ENCODE assay signal across 28 cellular contexts in the genomic region with DNA sequence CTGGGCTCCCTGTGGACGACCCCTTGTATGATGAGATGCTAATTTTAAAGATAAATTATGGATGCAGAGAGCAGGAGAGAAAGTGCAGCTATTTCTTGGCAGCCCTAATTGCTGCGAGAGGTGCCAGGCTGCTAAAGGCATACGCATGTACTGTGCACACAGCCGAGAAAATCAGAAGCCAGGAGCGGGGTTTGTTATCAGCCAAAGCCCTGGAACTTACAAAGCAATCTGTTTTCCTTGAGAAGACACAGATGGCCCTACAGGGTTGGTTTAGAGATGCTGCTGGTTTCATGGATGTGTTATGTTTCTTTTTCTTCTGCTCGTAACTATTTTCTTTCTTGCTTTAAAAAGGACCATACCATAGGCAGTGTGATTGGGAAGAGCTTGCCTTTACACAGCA. TPM values are rescaled to one million over a fixed set of nuclear protein-coding genes. Genes with fewer than 3 reads are reported as not detected.
"Had no signal": no experiment of that assay in that cellular context is flagged by ENCODE, and none has a peak within 500 bp of the region (broad histone marks: within the 10 kb centered on the region; RNA-seq: fewer than 3 reads in every experiment).

No MANE protein-coding gene starts in this region.

- H3K27me3 ChIP-seq: body of pancreas, gastroesophageal sphincter, hepatocyte, thyroid gland, upper lobe of left lung had no signal

- H3K27ac Mint-ChIP-seq: activated CD8-positive, alpha-beta T cell treated with anti-CD3 and anti-CD28 coated beads, Interleukin-2, amount 10 ng/mL, durations not matched to agents 7 days and 5 days; activated naive CD4-positive, alpha-beta T cell treated with anti-CD3 and anti-CD28 coated beads, Interleukin-2, amount 50 U/mL, for 72 hours; activated T-cell treated with anti-CD3 and anti-CD28 coated beads, Interleukin-2, amount 50 U/mL, for 72 hours; effector memory CD8-positive, alpha-beta T cell; mesothelial cell of epicardium; natural killer cell treated with Interleukin-12 subunit alpha and Interleukin-12 subunit beta and Interleukin-15 and Interleukin-18, amount 100 ng/mL, for 72 hours; stimulated activated effector memory CD8-positive, alpha-beta T cell treated with anti-CD3 and anti-CD28 coated beads, Interleukin-12 subunit alpha, Interleukin-12 subunit beta, amount 100 ng/mL, for 72 hours; stimulated activated naive CD8-positive, alpha-beta T cell treated with anti-CD3 and anti-CD28 coated beads, Interleukin-15, Interleukin-2, amounts not matched to agents 100 ng/mL and 50 ng/mL, for 24 hours; WTC11 had no signal

- H3K4me3 ChIP-seq: body of pancreas, coronary artery, gastroesophageal sphincter, hepatocyte, skin epidermis, thyroid gland, upper lobe of left lung had no signal

- H3K27me3 Mint-ChIP-seq: stimulated activated naive CD8-positive, alpha-beta T cell treated with anti-CD3 and anti-CD28 coated beads, Interleukin-15, Interleukin-2, amounts not matched to agents 100 ng/mL and 50 ng/mL, for 24 hours had no signal

- H3K9me3 ChIP-seq: thyroid gland had no signal

- H3K27ac ChIP-seq: body of pancreas, coronary artery, gastroesophageal sphincter, hepatocyte, skin epidermis, thyroid gland, upper lobe of left lung had no signal

- H3K36me3 Mint-ChIP-seq: mesothelial cell of epicardium; stimulated activated effector memory CD8-positive, alpha-beta T cell treated with anti-CD3 and anti-CD28 coated beads, Interleukin-12 subunit alpha, Interleukin-12 subunit beta, amount 100 ng/mL, for 72 hours had no signal

- ATAC-seq: activated CD8-positive, alpha-beta T cell treated with anti-CD3 and anti-CD28 coated beads, Interleukin-2, amount 10 ng/mL, durations not matched to agents 7 days and 5 days; activated naive CD4-positive, alpha-beta T cell treated with anti-CD3 and anti-CD28 coated beads, Interleukin-2, amount 50 U/mL, for 72 hours; activated T-cell treated with anti-CD3 and anti-CD28 coated beads, Interleukin-2, amount 50 U/mL, for 72 hours; body of pancreas; effector memory CD8-positive, alpha-beta T cell; gastroesophageal sphincter; natural killer cell treated with Interleukin-12 subunit alpha and Interleukin-12 subunit beta and Interleukin-15 and Interleukin-18, amount 100 ng/mL, for 72 hours; sciatic nerve; stimulated activated effector memory CD8-positive, alpha-beta T cell treated with anti-CD3 and anti-CD28 coated beads, Interleukin-12 subunit alpha, Interleukin-12 subunit beta, amount 100 ng/mL, for 72 hours; WTC11 had no signal

- H3K36me3 ChIP-seq: gastroesophageal sphincter, thyroid gland, upper lobe of left lung had no signal

- H3K4me1 Mint-ChIP-seq: mesothelial cell of epicardium; stimulated activated effector memory CD8-positive, alpha-beta T cell treated with anti-CD3 and anti-CD28 coated beads, Interleukin-12 subunit alpha, Interleukin-12 subunit beta, amount 100 ng/mL, for 72 hours; WTC11 had no signal

- H3K4me1 ChIP-seq: body of pancreas, gastroesophageal sphincter, thyroid gland, upper lobe of left lung had no signal

- DNase-seq: activated CD4-positive, alpha-beta T cell treated with anti-CD3 and anti-CD28 coated beads for 1 hour; activated CD4-positive, alpha-beta T cell treated with anti-CD3 and anti-CD28 coated beads, Interleukin-2, amount 50 U/mL, for 1 hour; activated CD8-positive, alpha-beta T cell treated with anti-CD3 and anti-CD28 coated beads, Interleukin-2, amount 10 ng/mL, durations not matched to agents 7 days and 5 days; activated naive CD4-positive, alpha-beta T cell; activated T-cell treated with anti-CD3 and anti-CD28 coated beads for 4 hours; activated T-cell treated with anti-CD3 and anti-CD28 coated beads, Interleukin-2, amount 50 U/mL, for 72 hours; aorta; body of pancreas; effector memory CD8-positive, alpha-beta T cell; erythroblast; retina; stimulated activated CD4-positive, alpha-beta T cell treated with anti-CD3 and anti-CD28 coated beads, Interleukin-12 subunit alpha, Interleukin-12 subunit beta, amount 100 ng/mL, for 4 hours; stimulated activated CD4-positive, alpha-beta T cell treated with anti-CD3 and anti-CD28 coated beads, Interleukin-4, amount 100 ng/mL, for 24 hours; T-helper 2 cell; thyroid gland; upper lobe of left lung had no signal

- H3K4me3 Mint-ChIP-seq: activated CD8-positive, alpha-beta T cell treated with anti-CD3 and anti-CD28 coated beads, Interleukin-2, amount 10 ng/mL, durations not matched to agents 7 days and 5 days; activated T-cell treated with anti-CD3 and anti-CD28 coated beads, Interleukin-2, amount 50 U/mL, for 72 hours; effector memory CD8-positive, alpha-beta T cell; mesothelial cell of epicardium; natural killer cell treated with Interleukin-12 subunit alpha and Interleukin-12 subunit beta and Interleukin-15 and Interleukin-18, amount 100 ng/mL, for 72 hours; stimulated activated effector memory CD8-positive, alpha-beta T cell treated with anti-CD3 and anti-CD28 coated beads, Interleukin-12 subunit alpha, Interleukin-12 subunit beta, amount 100 ng/mL, for 72 hours; stimulated activated naive CD8-positive, alpha-beta T cell treated with anti-CD3 and anti-CD28 coated beads, Interleukin-15, Interleukin-2, amounts not matched to agents 100 ng/mL and 50 ng/mL, for 24 hours; WTC11 had no signal

RNA-seq across cellular contexts. Expression of a gene that starts 11.7 kb away (rescaled TPM):
- total RNA-seq: activated CD8-positive, alpha-beta T cell treated with anti-CD3 and anti-CD28 coated beads, Interleukin-2, amount 10 ng/mL, durations not matched to agents 7 days and 5 days; activated naive CD4-positive, alpha-beta T cell treated with anti-CD3 and anti-CD28 coated beads, Interleukin-2, amount 50 U/mL, for 72 hours; activated T-cell treated with anti-CD3 and anti-CD28 coated beads, Interleukin-2, amount 50 U/mL, for 72 hours; aorta; body of pancreas; mesothelial cell of epicardium; natural killer cell treated with Interleukin-12 subunit alpha and Interleukin-12 subunit beta and Interleukin-15 and Interleukin-18, amount 100 ng/mL, for 72 hours; posterior vena cava; sciatic nerve had no signal
